13 cellular contexts compared by ENCODE assay signal in genomic region chr2:9247786-9248185, GRCh38. TPM values are rescaled to one million over a fixed set of nuclear protein-coding genes. Genes with fewer than 3 reads are reported as not detected.
DNase-seq lines count a peak whose midpoint lies in the region; ATAC-seq and TF ChIP-seq lines count a peak whose summit lies in the region.
"Had no signal": no experiment of that assay in that cellular context is flagged by ENCODE, and none has a peak within 500 bp of the region (broad histone marks: within the 10 kb centered on the region; RNA-seq: fewer than 3 reads in every experiment).

No MANE protein-coding gene starts in this region.

- BruUV-seq in A673 (replicated peaks; lab: Mats Ljungman, UMichigan) = no TSS peak

- TF ChIP-seq POLR2A in body of pancreas (IDR thresholded peaks at IDR 0.05) (no peak), right lobe of liver (IDR thresholded peaks at IDR 0.05) (no peak)

- H3K4me3 ChIP-seq in A673 (ENCODE audit: low read depth, low read length, poor library complexity, severe bottlenecking) (no peak overlapping the region), body of pancreas (no peak overlapping the region), right lobe of liver (no peak overlapping the region)
- no peak overlapping the region for H3K4me3 ChIP-seq in CD4-positive, alpha-beta memory T cell (ENCODE audit: low read length in 2 of 2)
- H3K4me3 ChIP-seq: SK-N-MC had no signal

- POLR2A ChIA-PET in A673 (lab: Charles Lee; ENCODE audit: low non-redundant PET) = no interaction called here
- POLR2A ChIA-PET in CD4-positive, alpha-beta memory T cell (lab: Charles Lee; ENCODE audit: partially characterized antibody) = no interaction called here

- H3K27ac ChIP-seq in A673 (ENCODE audit: low read depth, low read length, poor library complexity, severe bottlenecking) = peak overlapping the region; percentile 13
- H3K27ac ChIP-seq in body of pancreas = peak overlapping the region in 2 of 4 donors; percentile 9 to 16
- H3K27ac ChIP-seq in right lobe of liver = no peak overlapping the region
- H3K27ac ChIP-seq in CD4-positive, alpha-beta memory T cell (ENCODE audit: low read depth, low read length) = no peak overlapping the region
- H3K27ac ChIP-seq: SK-N-MC had no signal

- H3K4me1 ChIP-seq in A673 (ENCODE audit: insufficient read depth, low read length, poor library complexity, severe bottlenecking) (peaks cover 52% of the 10 kb centered on the region), body of pancreas (peaks cover 19% of the 10 kb centered on the region), right lobe of liver (peaks cover 0 to 9% (median 4%) of the 10 kb centered on the region in 4 donors)
- H3K4me1 ChIP-seq in CD4-positive, alpha-beta memory T cell (ENCODE audit: insufficient read depth, low read length) = no peaks in the 10 kb centered on the region

- H3K4me3 Mint-ChIP-seq in activated naive CD8-positive, alpha-beta T cell treated with anti-CD3 and anti-CD28 coated beads, Interleukin-2, amount 50 U/mL, for 24 hours = no peak overlapping the region
- H3K4me3 Mint-ChIP-seq in CD4-positive, alpha-beta memory T cell = no peak overlapping the region

- ATAC-seq in body of pancreas (peak; percentile 55), right lobe of liver (peak; percentile 79 to 88 (median 84)), GM21529 (IDR thresholded peaks at IDR 0.05; ENCODE audit: unreplicated experiment) (no peak)
- ATAC-seq in activated naive CD8-positive, alpha-beta T cell treated with anti-CD3 and anti-CD28 coated beads, Interleukin-2, amount 50 U/mL, for 24 hours = no peak

- TF ChIP-seq CTCF in A673 (conservative IDR thresholded peaks at IDR 0.05; ENCODE audit: low read depth, low read length) = no peak
- peak in 1 of 7 experiments; percentile 6 for TF ChIP-seq CTCF in body of pancreas (IDR thresholded peaks at IDR 0.05)
- TF ChIP-seq CTCF in right lobe of liver (IDR thresholded peaks at IDR 0.05) = no peak

- H3K4me1 Mint-ChIP-seq in activated naive CD8-positive, alpha-beta T cell treated with anti-CD3 and anti-CD28 coated beads, Interleukin-2, amount 50 U/mL, for 24 hours = no peaks in the 10 kb centered on the region
- H3K4me1 Mint-ChIP-seq in CD4-positive, alpha-beta memory T cell = peaks cover 0 to 2% (median 0%) of the 10 kb centered on the region in 4 donors

- H3K27ac Mint-ChIP-seq in activated naive CD8-positive, alpha-beta T cell treated with anti-CD3 and anti-CD28 coated beads, Interleukin-2, amount 50 U/mL, for 24 hours = no peak overlapping the region
- H3K27ac Mint-ChIP-seq in CD4-positive, alpha-beta memory T cell = no peak overlapping the region

- H3K27me3 Mint-ChIP-seq in activated naive CD8-positive, alpha-beta T cell treated with anti-CD3 and anti-CD28 coated beads, Interleukin-2, amount 50 U/mL, for 24 hours = peaks cover 3% of the 10 kb centered on the region
- H3K27me3 Mint-ChIP-seq in CD4-positive, alpha-beta memory T cell = peaks cover 10 to 18% of the 10 kb centered on the region in 2 donors

- intact Hi-C loops in A673 (cut with micrococcal nuclease; ENCODE audit: unreplicated experiment) = no loop called here
- intact Hi-C loops in body of pancreas (cut with DNase I) = no loop called here
- intact Hi-C loops in right lobe of liver (cut with DNase I) = no loop called here
- intact Hi-C loops in CD4-positive, alpha-beta memory T cell (cut with micrococcal nuclease) = no loop called here

- H3K36me3 ChIP-seq in A673 (ENCODE audit: insufficient read depth, low read length, poor library complexity, severe bottlenecking) (no peaks in the 10 kb centered on the region), body of pancreas (replicated peaks in 1 of 2; ENCODE audit: insufficient read depth in 1 of 2, low read depth in 2 of 2) (no peaks in the 10 kb centered on the region), right lobe of liver (no peaks in the 10 kb centered on the region)
- no peaks in the 10 kb centered on the region for H3K36me3 ChIP-seq in CD4-positive, alpha-beta memory T cell (ENCODE audit: insufficient read depth, low read length)

- no peaks in the 10 kb centered on the region for H3K36me3 Mint-ChIP-seq in activated naive CD8-positive, alpha-beta T cell treated with anti-CD3 and anti-CD28 coated beads, Interleukin-2, amount 50 U/mL, for 24 hours (ENCODE audit: low read depth)
- H3K36me3 Mint-ChIP-seq in CD4-positive, alpha-beta memory T cell = no peaks in the 10 kb centered on the region

- H3K9me3 ChIP-seq in A673 (ENCODE audit: low read depth, low read length, poor library complexity, severe bottlenecking) = no peaks in the 10 kb centered on the region
- H3K9me3 ChIP-seq in body of pancreas = no peaks in the 10 kb centered on the region
- H3K9me3 ChIP-seq in right lobe of liver = no peaks in the 10 kb centered on the region
- H3K9me3 ChIP-seq in CD4-positive, alpha-beta memory T cell (ENCODE audit: control insufficient read depth in 1 of 2, low read length in 2 of 2) = no peaks in the 10 kb centered on the region

- DNase-seq in A673 (ENCODE audit: low spot score) (no peak), NCI-H2029 treated with DMSO at 0.1 percent for 48 hours (lab: John Stamatoyannopoulos, UW) (peak; percentile 31), body of pancreas (peak; percentile 60 to 81 (median 78)), right lobe of liver (peak in 1 of 3 donors; percentile 61), kidney glomerular epithelial cell (lab: John Stamatoyannopoulos, UW) (no peak)
- no peak for DNase-seq in activated naive CD8-positive, alpha-beta T cell treated with anti-CD3 and anti-CD28 coated beads, Interleukin-2, amount 50 U/mL, for 24 hours
- DNase-seq in CD4-positive, alpha-beta memory T cell = no peak
- DNase-seq: activated CD4-positive, CD25-positive, alpha-beta regulatory T cell treated with anti-CD3 and anti-CD28 coated beads, Interleukin-2, amount 50 U/mL, for 72 hours; NCI-H187; occipital lobe; stimulated activated CD4-positive, alpha-beta T cell treated with anti-CD3 and anti-CD28 coated beads, Interleukin-4, amount 100 ng/mL, for 1 hour had no signal

- CTCF ChIA-PET in A673 (lab: Charles Lee) = no interaction called here
- CTCF ChIA-PET in CD4-positive, alpha-beta memory T cell (lab: Charles Lee; ENCODE audit: partially characterized antibody) = no interaction called here

- H3K27me3 ChIP-seq in A673 (replicated peaks; ENCODE audit: insufficient read depth, low read depth, low read length, poor library complexity) = no peaks in the 10 kb centered on the region
- H3K27me3 ChIP-seq in body of pancreas = no peaks in the 10 kb centered on the region
- H3K27me3 ChIP-seq in right lobe of liver = no peaks in the 10 kb centered on the region
- H3K27me3 ChIP-seq in CD4-positive, alpha-beta memory T cell (ENCODE audit: insufficient read depth, low read length) = no peaks in the 10 kb centered on the region

- 7 to 12% methylated on average over 6 of the region's 6 CpGs for WGBS in body of pancreas, 2 donors
- WGBS in right lobe of liver (ENCODE audit: insufficient coverage, low coverage, low lambda C conversion rate, missing lambda C conversion rate) = 26% methylated on average over 6 of the region's 6 CpGs

- H3K9me3 Mint-ChIP-seq in activated naive CD8-positive, alpha-beta T cell treated with anti-CD3 and anti-CD28 coated beads, Interleukin-2, amount 50 U/mL, for 24 hours = no peaks in the 10 kb centered on the region
- H3K9me3 Mint-ChIP-seq in CD4-positive, alpha-beta memory T cell = no peaks in the 10 kb centered on the region

RNA-seq across cellular contexts. Expression of gene ASAP2, which starts 41.2 kb away (rescaled TPM):
- total RNA-seq in A673 (2021) = 45.1 and 46.8 TPM in 2 replicates
- 10 to 100 TPM; 12.5 to 23.7 TPM for total RNA-seq in body of pancreas
- total RNA-seq in right lobe of liver = 1 to 10 TPM; 2.4 to 5.2 (median 3.9) TPM
- total RNA-seq in CD4-positive, alpha-beta memory T cell = not detected
- polyA plus RNA-seq in CD4-positive, alpha-beta memory T cell = not detected

Comparison
In these comparisons a context has a peak if more than half of its experiments do, and no peak if none do; other contexts are left out.
1. DNase-seq: peak in NCI-H2029 treated with DMSO at 0.1 percent for 48 hours (single experiment) and body of pancreas (4 of 4); none in A673 (single experiment), activated naive CD8-positive, alpha-beta T cell treated with anti-CD3 and anti-CD28 coated beads, Interleukin-2, amount 50 U/mL, for 24 hours (single experiment), kidney glomerular epithelial cell (single experiment) and CD4-positive, alpha-beta memory T cell (0 of 5).
2. ATAC-seq: peak in body of pancreas (single experiment) and right lobe of liver (4 of 4); none in GM21529 (single experiment) and activated naive CD8-positive, alpha-beta T cell treated with anti-CD3 and anti-CD28 coated beads, Interleukin-2, amount 50 U/mL, for 24 hours (single experiment).